In the genomic region with DNA sequence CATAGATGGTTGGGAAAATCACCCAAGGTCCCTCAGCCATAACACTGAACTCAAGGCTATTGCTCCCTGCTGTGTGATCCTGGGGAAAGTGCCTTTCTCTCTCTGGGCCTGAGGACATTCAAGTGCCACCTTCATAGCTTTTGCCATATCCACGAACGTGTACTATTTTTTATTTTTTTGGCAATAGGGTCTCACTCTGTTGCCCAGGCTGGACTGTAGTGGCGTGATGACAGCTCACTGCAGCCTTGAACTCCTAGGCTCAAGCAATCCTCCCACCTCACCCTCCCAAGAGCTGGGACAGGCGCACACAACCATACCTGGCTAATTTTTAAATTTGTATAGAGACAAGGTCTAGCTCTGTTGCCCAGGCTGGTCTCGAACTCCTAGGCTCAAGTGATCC, we compare ENCODE assay signal across 20 cellular contexts.
"Had no signal": no experiment of that assay in that cellular context is flagged by ENCODE, and none has a peak within 500 bp of the region (broad histone marks: within the 10 kb centered on the region; RNA-seq: fewer than 3 reads in every experiment).

No MANE protein-coding gene starts in this region.

- H3K4me3 ChIP-seq: esophagus muscularis mucosa, gastrocnemius medialis, heart right ventricle, left ventricle myocardium inferior, sigmoid colon, skin epidermis, thyroid gland had no signal

- H3K27ac Mint-ChIP-seq: immature natural killer cell; nephron progenitor cell; stimulated activated naive B cell treated with anti-CD40 and anti-IgM and Interleukin-4, amounts not matched to agents 10 μg/mL and 1 μg/mL and 100 μg/mL, for 72 hours; stimulated activated naive CD8-positive, alpha-beta T cell treated with anti-CD3 and anti-CD28 coated beads, Interleukin-15, amount 100 ng/mL, for 72 hours; type B pancreatic cell had no signal

- H3K4me3 Mint-ChIP-seq: immature natural killer cell; naive thymus-derived CD4-positive, alpha-beta T cell; nephron progenitor cell; stimulated activated naive B cell treated with anti-CD40 and anti-IgM and Interleukin-4, amounts not matched to agents 10 μg/mL and 1 μg/mL and 100 μg/mL, for 72 hours; stimulated activated naive CD8-positive, alpha-beta T cell treated with anti-CD3 and anti-CD28 coated beads, Interleukin-15, amount 100 ng/mL, for 72 hours; type B pancreatic cell had no signal

- H3K27me3 ChIP-seq: esophagus muscularis mucosa, gastrocnemius medialis, heart right ventricle, sigmoid colon, thyroid gland had no signal

- H3K27me3 Mint-ChIP-seq: stimulated activated naive CD8-positive, alpha-beta T cell treated with anti-CD3 and anti-CD28 coated beads, Interleukin-15, amount 100 ng/mL, for 72 hours; type B pancreatic cell had no signal

- H3K4me1 Mint-ChIP-seq: nephron progenitor cell had no signal

- H3K9me3 ChIP-seq: esophagus muscularis mucosa, gastrocnemius medialis, heart right ventricle, left ventricle myocardium inferior, neutrophil, sigmoid colon, thyroid gland had no signal

- H3K9me3 Mint-ChIP-seq: immature natural killer cell; naive thymus-derived CD4-positive, alpha-beta T cell; nephron progenitor cell; stimulated activated naive B cell treated with anti-CD40 and anti-IgM and Interleukin-4, amounts not matched to agents 10 μg/mL and 1 μg/mL and 100 μg/mL, for 72 hours; stimulated activated naive CD8-positive, alpha-beta T cell treated with anti-CD3 and anti-CD28 coated beads, Interleukin-15, amount 100 ng/mL, for 72 hours; type B pancreatic cell had no signal

- DNase-seq: cortex of kidney; effector memory CD4-positive, alpha-beta T cell; gastrocnemius medialis; heart right ventricle; immature natural killer cell; left ventricle myocardium inferior; naive thymus-derived CD4-positive, alpha-beta T cell; nephron progenitor cell; stimulated activated CD4-positive, alpha-beta T cell treated with anti-CD3 and anti-CD28 coated beads, Interleukin-2, amount 100 ng/mL, for 24 hours; stimulated activated CD4-positive, alpha-beta T cell treated with anti-CD3 and anti-CD28 coated beads, Interleukin-4, amount 100 ng/mL, for 4 hours; stimulated activated naive B cell treated with anti-CD40 and anti-IgM and Interleukin-4, amounts not matched to agents 10 μg/mL and 1 μg/mL and 100 μg/mL, for 72 hours; stimulated activated naive CD8-positive, alpha-beta T cell treated with anti-CD3 and anti-CD28 coated beads, Interleukin-15, amount 100 ng/mL, for 72 hours; thyroid gland had no signal

- H3K27ac ChIP-seq: epithelial cell of prostate, esophagus muscularis mucosa, gastrocnemius medialis, heart right ventricle, left ventricle myocardium inferior, neutrophil, sigmoid colon, skin epidermis, thyroid gland had no signal

- ATAC-seq: gastrocnemius medialis; heart right ventricle; left cardiac atrium; naive thymus-derived CD4-positive, alpha-beta T cell; stimulated activated naive B cell treated with anti-CD40 and anti-IgM and Interleukin-4, amounts not matched to agents 10 μg/mL and 1 μg/mL and 100 μg/mL, for 72 hours; stimulated activated naive CD8-positive, alpha-beta T cell treated with anti-CD3 and anti-CD28 coated beads, Interleukin-15, amount 100 ng/mL, for 72 hours had no signal

- H3K36me3 Mint-ChIP-seq: immature natural killer cell; naive thymus-derived CD4-positive, alpha-beta T cell; stimulated activated naive B cell treated with anti-CD40 and anti-IgM and Interleukin-4, amounts not matched to agents 10 μg/mL and 1 μg/mL and 100 μg/mL, for 72 hours; type B pancreatic cell had no signal

- H3K4me1 ChIP-seq: gastrocnemius medialis, sigmoid colon had no signal

- H3K36me3 ChIP-seq: esophagus muscularis mucosa, gastrocnemius medialis, heart right ventricle, left ventricle myocardium inferior, neutrophil, sigmoid colon, thyroid gland had no signal
